In the genomic region with DNA sequence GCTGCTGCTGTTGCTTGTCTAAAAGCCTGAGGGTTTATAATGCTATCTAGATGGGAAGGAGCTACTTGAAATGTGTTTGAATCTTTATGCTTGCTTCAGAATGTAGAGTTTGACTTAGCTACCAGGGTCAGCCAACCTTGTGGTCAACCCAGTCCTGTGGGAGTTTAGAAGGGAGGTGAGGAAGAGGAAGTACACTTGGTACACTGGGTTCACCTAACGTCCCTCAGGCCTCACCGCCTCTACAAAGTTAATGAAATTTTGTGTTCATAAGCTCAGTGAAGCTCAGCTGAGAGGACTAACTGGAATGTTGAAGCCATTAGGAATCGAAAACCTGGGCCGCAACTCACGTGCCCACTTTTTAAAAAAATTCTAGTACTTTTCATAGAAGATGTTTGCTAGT, we compare ENCODE assay signal across 18 cellular contexts. TPM values are rescaled to one million over a fixed set of nuclear protein-coding genes. Genes with fewer than 3 reads are reported as not detected.
A peak's percentile ranks its signal among the peaks of the same experiment; 100 is the strongest.
DNase-seq lines count a peak whose midpoint lies in the region; ATAC-seq and TF ChIP-seq lines count a peak whose summit lies in the region.
"Had no signal": no experiment of that assay in that cellular context is flagged by ENCODE, and none has a peak within 500 bp of the region (broad histone marks: within the 10 kb centered on the region; RNA-seq: fewer than 3 reads in every experiment).

No MANE protein-coding gene starts in this region.

- no peaks in the 10 kb centered on the region for H3K9me3 ChIP-seq in upper lobe of right lung

- H3K9me3 Mint-ChIP-seq in activated T-cell treated with anti-CD3 and anti-CD28 coated beads, Interleukin-2, amount 50 U/mL, for 72 hours, result no peaks in the 10 kb centered on the region
- H3K9me3 Mint-ChIP-seq in central memory CD8-positive, alpha-beta T cell, result no peaks in the 10 kb centered on the region
- peaks cover 1% of the 10 kb centered on the region for H3K9me3 Mint-ChIP-seq in activated T-cell treated with anti-CD3 and anti-CD28 coated beads, Interleukin-2, amount 50 U/mL, for 24 hours
- H3K9me3 Mint-ChIP-seq: nephron progenitor cell had no signal

- peaks cover 34% of the 10 kb centered on the region for H3K4me1 Mint-ChIP-seq in activated T-cell treated with anti-CD3 and anti-CD28 coated beads, Interleukin-2, amount 50 U/mL, for 72 hours (ENCODE audit: low read depth)
- H3K4me1 Mint-ChIP-seq in central memory CD8-positive, alpha-beta T cell, result peaks cover 88% of the 10 kb centered on the region
- H3K4me1 Mint-ChIP-seq in activated T-cell treated with anti-CD3 and anti-CD28 coated beads, Interleukin-2, amount 50 U/mL, for 24 hours (ENCODE audit: low read depth), result peaks cover 80% of the 10 kb centered on the region

- DNase-seq in activated T-cell treated with anti-CD3 and anti-CD28 coated beads, Interleukin-2, amount 50 U/mL, for 72 hours, result no peak
- DNase-seq in activated T-cell treated with anti-CD3 and anti-CD28 coated beads, Interleukin-2, amount 50 U/mL, for 1 hour, result no peak
- peak; percentile 55 for DNase-seq in OCI-M1 (lab: John Stamatoyannopoulos, UW)
- no peak for DNase-seq in central memory CD8-positive, alpha-beta T cell (ENCODE audit: low spot score in 2 of 2)
- DNase-seq in upper lobe of right lung, result no peak
- no peak for DNase-seq in activated T-cell treated with anti-CD3 and anti-CD28 coated beads, Interleukin-2, amount 50 U/mL, for 24 hours
- no peak for DNase-seq in NAMALWA (ENCODE audit: low spot score)
- no peak for DNase-seq in NCI-H1105 treated with DMSO at 0.1 percent for 48 hours (lab: John Stamatoyannopoulos, UW)
- DNase-seq: 8988T; activated CD4-positive, alpha-beta T cell treated with anti-CD3 and anti-CD28 coated beads for 4 hours; H7; hypothalamus; mesenchymal stem cell; NCI-H1417; NCI-H82; nephron progenitor cell; PC-9; stimulated activated CD8-positive, alpha-beta memory T cell treated with anti-CD3 and anti-CD28 coated beads, Interleukin-4, amount 100 ng/mL, for 48 hours had no signal

- no peaks in the 10 kb centered on the region for H3K27me3 ChIP-seq in upper lobe of right lung

- intact Hi-C loops in upper lobe of right lung (cut with DNase I), result no loop called here

- H3K36me3 Mint-ChIP-seq in activated T-cell treated with anti-CD3 and anti-CD28 coated beads, Interleukin-2, amount 50 U/mL, for 72 hours (ENCODE audit: insufficient read depth in 2 of 2), result peaks cover 0 to 2% of the 10 kb centered on the region in 2 donors
- peaks cover 20% of the 10 kb centered on the region for H3K36me3 Mint-ChIP-seq in central memory CD8-positive, alpha-beta T cell (ENCODE audit: insufficient read depth)
- peaks cover 33% of the 10 kb centered on the region for H3K36me3 Mint-ChIP-seq in activated T-cell treated with anti-CD3 and anti-CD28 coated beads, Interleukin-2, amount 50 U/mL, for 24 hours (ENCODE audit: low read depth)

- H3K4me3 ChIP-seq in upper lobe of right lung, result no peak overlapping the region
- H3K4me3 ChIP-seq: PC-9 had no signal

- peak overlapping the region; percentile 66 for H3K27ac Mint-ChIP-seq in activated T-cell treated with anti-CD3 and anti-CD28 coated beads, Interleukin-2, amount 50 U/mL, for 72 hours
- peak overlapping the region; percentile 83 for H3K27ac Mint-ChIP-seq in central memory CD8-positive, alpha-beta T cell (ENCODE audit: low read depth)
- H3K27ac Mint-ChIP-seq in activated T-cell treated with anti-CD3 and anti-CD28 coated beads, Interleukin-2, amount 50 U/mL, for 24 hours, result no peak overlapping the region

- no peaks in the 10 kb centered on the region for H3K27me3 Mint-ChIP-seq in activated T-cell treated with anti-CD3 and anti-CD28 coated beads, Interleukin-2, amount 50 U/mL, for 72 hours (ENCODE audit: low read depth)
- H3K27me3 Mint-ChIP-seq in central memory CD8-positive, alpha-beta T cell, result no peaks in the 10 kb centered on the region
- H3K27me3 Mint-ChIP-seq in activated T-cell treated with anti-CD3 and anti-CD28 coated beads, Interleukin-2, amount 50 U/mL, for 24 hours, result no peaks in the 10 kb centered on the region

- no peak overlapping the region for H3K27ac ChIP-seq in upper lobe of right lung
- H3K27ac ChIP-seq: PC-9 had no signal

- H3K4me3 Mint-ChIP-seq in activated T-cell treated with anti-CD3 and anti-CD28 coated beads, Interleukin-2, amount 50 U/mL, for 72 hours, result no peak overlapping the region
- H3K4me3 Mint-ChIP-seq in central memory CD8-positive, alpha-beta T cell, result peak overlapping the region; percentile 5
- H3K4me3 Mint-ChIP-seq in activated T-cell treated with anti-CD3 and anti-CD28 coated beads, Interleukin-2, amount 50 U/mL, for 24 hours, result no peak overlapping the region
- H3K4me3 Mint-ChIP-seq: nephron progenitor cell had no signal

- ATAC-seq in activated T-cell treated with anti-CD3 and anti-CD28 coated beads, Interleukin-2, amount 50 U/mL, for 72 hours (replicated peaks in 1 of 2), result no peak
- ATAC-seq in central memory CD8-positive, alpha-beta T cell (replicated peaks; ENCODE audit: extremely low read depth, poor library complexity, severe bottlenecking), result no peak
- ATAC-seq in upper lobe of right lung, result peak; percentile 36

- H3K4me1 ChIP-seq in upper lobe of right lung, result peaks cover 8% of the 10 kb centered on the region

- no peaks in the 10 kb centered on the region for H3K36me3 ChIP-seq in upper lobe of right lung

- no peak for TF ChIP-seq CTCF in upper lobe of right lung (IDR thresholded peaks at IDR 0.05)

RNA-seq across cellular contexts. Expression of a gene that starts 10.7 kb away (rescaled TPM):
- 100 to 1,000 TPM in 1 of 2 donors, 10 to 100 TPM in 1; 78.0 to 108 TPM for total RNA-seq in activated T-cell treated with anti-CD3 and anti-CD28 coated beads, Interleukin-2, amount 50 U/mL, for 72 hours
- 31.0 TPM for total RNA-seq in upper lobe of right lung
- total RNA-seq: PC-9 had no signal
